Comparison of ENCODE assay signal across 18 cellular contexts in the genomic region with DNA sequence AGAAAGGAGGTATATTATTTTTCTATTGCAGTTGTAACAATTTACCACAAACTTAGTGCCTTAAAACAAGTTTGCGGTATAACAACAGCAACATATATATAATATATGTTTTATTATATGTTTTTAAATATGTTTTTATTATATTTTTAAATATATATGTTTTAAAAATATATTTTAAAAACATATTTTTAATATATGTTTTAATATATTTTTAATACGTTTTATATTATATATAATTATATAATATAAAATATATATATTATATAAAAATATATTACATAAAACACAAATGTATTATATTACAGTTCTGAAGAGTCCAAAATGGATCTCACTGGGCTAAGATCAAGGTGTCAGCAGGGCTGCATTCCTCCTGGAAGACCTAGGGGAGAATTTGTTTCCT.
"Had no signal": no experiment of that assay in that cellular context is flagged by ENCODE, and none has a peak within 500 bp of the region (broad histone marks: within the 10 kb centered on the region; RNA-seq: fewer than 3 reads in every experiment).

No MANE protein-coding gene starts in this region.

- H3K4me3 ChIP-seq: SJCRH30 had no signal

- ATAC-seq: SK-N-SH treated with all-trans-retinoic acid at 6 μM for 48 hours had no signal

- H3K27me3 ChIP-seq: SJCRH30 had no signal

- H3K27ac ChIP-seq: RWPE1, SJCRH30 had no signal

- DNase-seq: NCI-H1048, NCI-H1105 treated with DMSO at 0.1 percent for 48 hours, NCI-H1417 treated with DMSO at 0.1 percent for 48 hours, NCI-H146, NCI-H1694 treated with DMSO at 0.1 percent for 48 hours, NCI-H1930, NCI-H2081, NCI-H2107, NCI-H226, NCI-H446, NCI-H510A, NCI-H524 treated with DMSO at 0.1 percent for 48 hours, NCI-H69, NCI-H774, SHP77 treated with DMSO at 0.1 percent for 48 hours, SJCRH30 had no signal

- H3K9me3 ChIP-seq: SJCRH30 had no signal

- H3K36me3 ChIP-seq: SJCRH30 had no signal
